8 cellular contexts compared by ENCODE assay signal in the genomic region with DNA sequence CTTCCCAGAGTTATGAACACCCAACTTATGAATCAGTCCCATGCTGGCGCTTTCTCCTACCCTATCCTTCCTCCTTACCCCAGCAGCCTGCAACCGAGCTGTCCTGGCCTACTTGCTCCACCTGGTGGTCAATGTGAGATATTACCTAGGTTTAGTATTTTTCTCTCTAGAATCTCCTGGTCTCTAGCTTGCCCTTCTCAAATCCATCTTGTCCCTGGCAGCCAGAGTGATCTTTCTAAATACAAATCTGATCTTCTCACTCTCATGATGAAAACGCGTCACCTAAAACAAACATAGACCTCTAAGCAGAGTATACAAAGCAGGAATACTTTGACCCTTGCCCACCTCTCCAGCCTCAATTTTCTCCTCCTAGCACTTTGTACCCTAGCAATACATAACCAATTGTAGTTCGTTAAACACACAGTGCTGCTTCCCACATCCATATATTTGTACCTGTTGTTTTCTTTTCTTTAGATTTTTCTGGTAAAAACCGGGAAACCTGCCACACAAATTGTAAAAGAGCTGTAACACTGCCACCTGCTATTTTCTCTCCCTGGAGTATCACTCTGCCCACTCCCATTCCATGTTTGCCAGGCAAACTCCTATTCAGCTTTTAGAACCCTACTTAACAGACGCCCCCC. TPM values are rescaled to one million over a fixed set of nuclear protein-coding genes. Genes with fewer than 3 reads are reported as not detected.
A peak's percentile ranks its signal among the peaks of the same experiment; 100 is the strongest.
DNase-seq lines count a peak whose midpoint lies in the region; ATAC-seq and TF ChIP-seq lines count a peak whose summit lies in the region.

No MANE protein-coding gene starts in this region.

- WGBS in testis, 2 donors = 34 to 46% methylated on average over 7 of the region's 7 CpGs

- H3K4me3 ChIP-seq in colonic mucosa (no peak overlapping the region), testis (no peak overlapping the region)

- no peaks in the 10 kb centered on the region for H3K9me3 ChIP-seq in colonic mucosa
- no peaks in the 10 kb centered on the region for H3K9me3 ChIP-seq in testis

- no peak overlapping the region for H3K9ac ChIP-seq in colonic mucosa (ENCODE audit: low read depth in 2 of 2, low read length in 2 of 2)

- intact Hi-C loops in colonic mucosa (cut with DNase I) = loop anchor here (2.0 kb wide), 1 partner anchor 56 kb away; no protein-coding TSS in a partner anchor
- intact Hi-C loops in testis (cut with DNase I; ENCODE audit: low total_unique reads) = no loop called here

- TF ChIP-seq CTCF in colonic mucosa (IDR thresholded peaks at IDR 0.05) (peak; percentile 44), testis (IDR thresholded peaks at IDR 0.05) (peak; percentile 63 to 81 (median 71))

- H3K36me3 ChIP-seq in colonic mucosa (no peaks in the 10 kb centered on the region), testis (ENCODE audit: low read depth, missing control alignments) (no peaks in the 10 kb centered on the region)

- peak; percentile 53 for ATAC-seq in GM19397 (IDR thresholded peaks at IDR 0.05; ENCODE audit: unreplicated experiment)

- H3K4me1 ChIP-seq in colonic mucosa (peaks cover 2% of the 10 kb centered on the region), testis (no peaks in the 10 kb centered on the region)

- H3K27ac ChIP-seq in colonic mucosa (no peak overlapping the region), testis (no peak overlapping the region)

- DNase-seq in AML-193 (lab: John Stamatoyannopoulos, UW) = peak; percentile 55 to 64
- peak; percentile 3 for DNase-seq in NCI-H146 treated with DMSO at 0.1 percent for 48 hours (lab: John Stamatoyannopoulos, UW; ENCODE audit: unreplicated experiment)
- DNase-seq in activated CD4-positive, CD25-positive, alpha-beta regulatory T cell treated with anti-CD3 and anti-CD28 coated beads, Interleukin-2, amount 50 U/mL, for 72 hours = peak; percentile 42
- DNase-seq in colonic mucosa = peak; percentile 77
- DNase-seq in lung microvascular endothelial cell (ENCODE audit: low read depth in 2 of 2) = peak; percentile 72 to 77
- DNase-seq in testis = peak; percentile 50
- DNase-seq in NCI-H1930 (lab: John Stamatoyannopoulos, UW) = no peak

- no peaks in the 10 kb centered on the region for H3K27me3 ChIP-seq in colonic mucosa
- no peaks in the 10 kb centered on the region for H3K27me3 ChIP-seq in testis

- TF ChIP-seq POLR2A in testis (IDR thresholded peaks at IDR 0.05) = no peak

RNA-seq across cellular contexts. Expression of gene TCP11L2, which starts 20.0 kb away (rescaled TPM):
- total RNA-seq in colonic mucosa (10 to 100 TPM; 13.3 to 45.6 TPM), lung microvascular endothelial cell (42.7 and 59.1 TPM in 2 replicates), testis (10 to 100 TPM; 31.0 to 33.9 TPM)
- 15.8 TPM for polyA plus RNA-seq in testis (ENCODE audit: insufficient read depth, low read depth, low replicate concordance)

RNA-seq across cellular contexts. Expression of gene CKAP4, which starts 34.8 kb away (rescaled TPM):
- total RNA-seq in colonic mucosa (100 to 1,000 TPM in 1 of 2 donors, 10 to 100 TPM in 1; 91.0 to 148 TPM), lung microvascular endothelial cell (35.9 and 41.0 TPM in 2 replicates), testis (10 to 100 TPM; 26.8 to 31.3 TPM)
- 31.2 TPM for polyA plus RNA-seq in testis (ENCODE audit: insufficient read depth, low read depth, low replicate concordance)

Comparison
In these comparisons a context has a peak if more than half of its experiments do, and no peak if none do; other contexts are left out.
1. DNase-seq: peak in AML-193 (2 of 2), NCI-H146 treated with DMSO at 0.1 percent for 48 hours (single experiment), activated CD4-positive, CD25-positive, alpha-beta regulatory T cell treated with anti-CD3 and anti-CD28 coated beads, Interleukin-2, amount 50 U/mL, for 72 hours (single experiment), colonic mucosa (single experiment), lung microvascular endothelial cell (2 of 2) and testis (single experiment); none in NCI-H1930 (0 of 2).